10 cellular contexts compared by ENCODE assay signal in the genomic region with DNA sequence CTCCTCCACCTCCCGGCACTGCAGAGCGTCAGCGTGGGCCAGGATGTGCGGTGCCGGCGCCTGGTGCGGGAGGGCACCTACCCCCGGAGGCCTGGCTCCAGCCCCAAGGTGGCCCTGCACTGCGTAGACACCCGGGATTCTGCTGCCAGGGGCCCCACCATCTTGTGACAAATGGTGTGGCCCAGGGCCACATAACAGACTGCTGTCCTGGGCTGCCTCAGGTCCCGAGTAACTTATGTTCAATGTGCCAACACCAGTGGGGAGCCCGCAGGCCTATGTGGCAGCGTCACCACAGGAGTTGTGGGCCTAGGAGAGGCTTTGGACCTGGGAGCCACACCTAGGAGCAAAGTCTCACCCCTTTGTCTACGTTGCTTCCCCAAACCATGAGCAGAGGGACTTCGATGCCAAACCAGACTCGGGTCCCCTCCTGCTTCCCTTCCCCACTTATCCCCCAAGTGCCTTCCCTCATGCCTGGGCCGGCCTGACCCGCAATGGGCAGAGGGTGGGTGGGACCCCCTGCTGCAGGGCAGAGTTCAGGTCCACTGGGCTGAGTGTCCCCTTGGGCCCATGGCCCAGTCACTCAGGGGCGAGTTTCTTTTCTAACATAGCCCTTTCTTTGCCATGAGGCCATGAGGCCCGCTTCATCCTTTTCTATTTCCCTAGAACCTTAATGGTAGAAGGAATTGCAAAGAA. TPM values are rescaled to one million over a fixed set of nuclear protein-coding genes. Genes with fewer than 3 reads are reported as not detected.
"Had no signal": no experiment of that assay in that cellular context is flagged by ENCODE, and none has a peak within 500 bp of the region (broad histone marks: within the 10 kb centered on the region; RNA-seq: fewer than 3 reads in every experiment).

No MANE protein-coding gene starts in this region.

- FAIRE-seq: pancreas, TTC549 had no signal

- H3K4me3 ChIP-seq: pancreas had no signal

- H3K27ac ChIP-seq: pancreas had no signal

- DNase-seq: activated B cell treated with CpG ODN at 0.5 μM for 24 hours; activated CD4-positive, alpha-beta T cell treated with anti-CD3 and anti-CD28 coated beads, Interleukin-2, amount 50 U/mL, for 1 hour; activated T-cell treated with anti-CD3 and anti-CD28 coated beads, Interleukin-2, amount 50 U/mL, for 1 hour; amniotic stem cell; pancreas; T-helper 17 cell; trophoblast cell had no signal

- ATAC-seq: esophagus mucosa; pancreas; stimulated activated effector memory CD8-positive, alpha-beta T cell treated with anti-CD3 and anti-CD28 coated beads, Interleukin-12 subunit alpha, Interleukin-12 subunit beta, amount 100 ng/mL, for 72 hours; T-helper 17 cell had no signal

- H3K36me3 ChIP-seq: pancreas had no signal

- H3K27me3 ChIP-seq: pancreas had no signal

- H3K9me3 ChIP-seq: pancreas had no signal

RNA-seq across cellular contexts. Expression of a gene that starts 13.5 kb away (rescaled TPM):
- total RNA-seq: activated B cell treated with CpG ODN at 0.5 μM for 24 hours, T-helper 17 cell had no signal
